16 cellular contexts compared by ENCODE assay signal in genomic region chr2:70098032-70098431, GRCh38.
"Had no signal": no experiment of that assay in that cellular context is flagged by ENCODE, and none has a peak within 500 bp of the region (broad histone marks: within the 10 kb centered on the region; RNA-seq: fewer than 3 reads in every experiment).

No MANE protein-coding gene starts in this region.

- H3K27ac ChIP-seq: body of pancreas, coronary artery, sigmoid colon, testis, upper lobe of right lung had no signal

- H3K4me3 ChIP-seq: body of pancreas, coronary artery, sigmoid colon, testis, upper lobe of right lung had no signal

- H3K27me3 Mint-ChIP-seq: activated naive CD4-positive, alpha-beta T cell treated with anti-CD3 and anti-CD28 coated beads, Interleukin-2, amount 10 ng/mL, durations not matched to agents 7 days and 5 days; stimulated activated naive CD8-positive, alpha-beta T cell treated with anti-CD3 and anti-CD28 coated beads, Interleukin-15, Interleukin-2, amounts not matched to agents 100 ng/mL and 50 ng/mL, for 24 hours had no signal

- H3K27ac Mint-ChIP-seq: activated naive CD4-positive, alpha-beta T cell treated with anti-CD3 and anti-CD28 coated beads, Interleukin-2, amount 10 ng/mL, durations not matched to agents 7 days and 5 days; stimulated activated naive CD8-positive, alpha-beta T cell treated with anti-CD3 and anti-CD28 coated beads, Interleukin-15, Interleukin-2, amounts not matched to agents 100 ng/mL and 50 ng/mL, for 24 hours had no signal

- ATAC-seq: body of pancreas, upper lobe of right lung had no signal

- H3K4me1 ChIP-seq: testis had no signal

- H3K9me3 ChIP-seq: body of pancreas, sigmoid colon, testis, upper lobe of right lung had no signal

- H3K36me3 ChIP-seq: sigmoid colon, upper lobe of right lung had no signal

- H3K4me3 Mint-ChIP-seq: activated naive CD4-positive, alpha-beta T cell treated with anti-CD3 and anti-CD28 coated beads, Interleukin-2, amount 10 ng/mL, durations not matched to agents 7 days and 5 days; stimulated activated naive CD8-positive, alpha-beta T cell treated with anti-CD3 and anti-CD28 coated beads, Interleukin-15, Interleukin-2, amounts not matched to agents 100 ng/mL and 50 ng/mL, for 24 hours had no signal

- DNase-seq: activated CD4-positive, alpha-beta T cell treated with anti-CD3 and anti-CD28 coated beads for 4 hours; activated naive CD4-positive, alpha-beta T cell treated with anti-CD3 and anti-CD28 coated beads, Interleukin-2, amount 10 ng/mL, durations not matched to agents 7 days and 5 days; activated T-cell treated with anti-CD3 and anti-CD28 coated beads, Interleukin-2, amount 50 U/mL, for 1 hour; amniotic stem cell; body of pancreas; central memory CD4-positive, alpha-beta T cell; effector CD8-positive, alpha-beta T cell; foreskin melanocyte; mesenchymal stem cell; SW 1271; T-helper 9 cell; testis; upper lobe of right lung had no signal

- H3K9me3 Mint-ChIP-seq: activated naive CD4-positive, alpha-beta T cell treated with anti-CD3 and anti-CD28 coated beads, Interleukin-2, amount 10 ng/mL, durations not matched to agents 7 days and 5 days; stimulated activated naive CD8-positive, alpha-beta T cell treated with anti-CD3 and anti-CD28 coated beads, Interleukin-15, Interleukin-2, amounts not matched to agents 100 ng/mL and 50 ng/mL, for 24 hours had no signal

- H3K27me3 ChIP-seq: body of pancreas, sigmoid colon, testis, upper lobe of right lung had no signal
